5 cellular contexts compared by ENCODE assay signal in the genomic region with DNA sequence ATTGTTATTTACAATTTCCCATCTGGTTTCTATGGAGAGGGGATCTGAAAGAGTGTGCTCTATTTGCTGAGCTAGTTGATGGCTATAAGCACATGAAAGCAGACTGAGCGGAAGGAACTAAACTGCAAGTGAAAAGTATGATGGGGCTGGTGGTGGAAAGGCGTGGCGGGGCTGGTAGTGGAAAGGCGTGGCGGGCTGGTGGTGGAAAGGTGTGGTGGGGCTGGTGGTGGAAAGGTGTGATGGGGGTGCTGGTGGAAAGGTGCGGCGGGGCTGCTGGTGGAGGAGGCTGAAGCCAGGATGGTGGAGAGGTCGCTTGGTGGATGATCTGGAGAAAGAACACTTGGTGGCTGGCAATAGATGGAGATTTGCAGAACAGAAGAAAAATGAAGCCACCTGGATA.
"Had no signal": no experiment of that assay in that cellular context is flagged by ENCODE, and none has a peak within 500 bp of the region (broad histone marks: within the 10 kb centered on the region; RNA-seq: fewer than 3 reads in every experiment).

No MANE protein-coding gene starts in this region.

- H3K4me1 Mint-ChIP-seq: GM23338, H9 had no signal

- H3K4me2 ChIP-seq: GM23338 had no signal

- DNase-seq: H9, HCEC 1CT, IMR-90 had no signal

- ATAC-seq: GM23338, K562 had no signal

- H2AFZ ChIP-seq: GM23338 had no signal

- H3K4me3 ChIP-seq: GM23338, K562 had no signal

- H3K27ac Mint-ChIP-seq: GM23338, H9 had no signal

- H3K4me3 Mint-ChIP-seq: GM23338, H9 had no signal
